In genomic region chr16:51031598-51031997, GRCh38 we compare ENCODE assay signal across 1 cellular context.
TF ChIP-seq lines count a peak whose summit lies in the region.

No MANE protein-coding gene starts in this region.

TF ChIP-seq in K562, 482 proteins besides CTCF, POLR2A, EP300 and RAD21 (continued from another document):
- TF ChIP-seq ZBTB40 (IDR thresholded peaks at IDR 0.05) = peak; percentile 93
- TF ChIP-seq ZBTB40 (CRISPR knock-in tag; IDR thresholded peaks at IDR 0.05) = peak; percentile 61; the same call in 1 of the 2 replicates
- no peak for TF ChIP-seq CAMTA2 (CRISPR knock-in tag; conservative IDR thresholded peaks at IDR 0.05)
- TF ChIP-seq COPS2 (conservative IDR thresholded peaks at IDR 0.05) = no peak
- no peak for TF ChIP-seq E2F5 (CRISPR knock-in tag; IDR thresholded peaks at IDR 0.05)
- no peak for TF ChIP-seq POU5F1 (IDR thresholded peaks at IDR 0.05; ENCODE audit: borderline replicate concordance, low read depth, low read length, partially characterized antibody)
- no peak for TF ChIP-seq ADNP (tag; IDR thresholded peaks at IDR 0.05)
- 0 out of 2 replicates have a peak, but pooled peaks have one; percentile 4 for TF ChIP-seq MAFF (IDR thresholded peaks at IDR 0.05; ENCODE audit: low read length)
- no peak for TF ChIP-seq MTA1 (IDR thresholded peaks at IDR 0.05; ENCODE audit: borderline replicate concordance)
- TF ChIP-seq SMARCA4 (IDR thresholded peaks at IDR 0.05) = no peak
TF ChIP-seq in K562: peak in this region for 3.
